9 cellular contexts compared by ENCODE assay signal in the genomic region with DNA sequence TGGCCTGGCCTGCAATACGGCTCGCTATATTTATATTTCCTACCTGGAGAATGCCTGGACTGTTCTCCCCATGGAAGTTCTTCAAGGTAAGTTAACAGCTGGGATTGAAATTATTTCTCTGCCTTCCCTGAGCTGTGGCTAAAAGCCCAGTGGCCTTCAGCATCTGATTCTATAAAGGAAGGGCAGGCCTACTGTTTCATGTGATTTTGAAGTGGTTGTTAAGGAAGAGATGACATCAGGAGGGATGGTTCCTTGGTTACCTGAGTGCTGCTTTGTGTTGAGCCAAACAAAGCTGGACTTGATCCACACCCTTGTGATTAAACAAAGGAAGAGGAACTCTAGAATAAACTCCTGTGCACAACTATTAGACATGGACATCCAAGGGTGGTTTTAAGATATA.
DNase-seq lines count a peak whose midpoint lies in the region; ATAC-seq and TF ChIP-seq lines count a peak whose summit lies in the region.
"Had no signal": no experiment of that assay in that cellular context is flagged by ENCODE, and none has a peak within 500 bp of the region (broad histone marks: within the 10 kb centered on the region; RNA-seq: fewer than 3 reads in every experiment).

No MANE protein-coding gene starts in this region.

- ATAC-seq in HG03469 (IDR thresholded peaks at IDR 0.05; ENCODE audit: unreplicated experiment) = no peak

- TF ChIP-seq CTCF in RWPE1 (conservative IDR thresholded peaks at IDR 0.05; ENCODE audit: low read depth) = no peak
- TF ChIP-seq CTCF in foreskin fibroblast (IDR thresholded peaks at IDR 0.05; ENCODE audit: low read depth, low read length) = no peak

- no peak overlapping the region for H3K4me3 ChIP-seq in foreskin fibroblast (ENCODE audit: low read depth in 1 of 2, low read length in 2 of 2)
- no peak overlapping the region for H3K4me3 ChIP-seq in subcutaneous abdominal adipose tissue (ENCODE audit: low read depth in 1 of 5, low read length in 5 of 5)

- POLR2A ChIA-PET in RWPE1 (lab: Yijun Ruan, JAX; ENCODE audit: low non-redundant PET) = no interaction called here

- no peaks in the 10 kb centered on the region for H3K27me3 ChIP-seq in subcutaneous abdominal adipose tissue (ENCODE audit: control insufficient read depth in 5 of 5, insufficient read depth in 4 of 5, low read length in 5 of 5)
- H3K27me3 ChIP-seq: neutrophil had no signal

- H3K4me1 ChIP-seq in subcutaneous abdominal adipose tissue (ENCODE audit: control insufficient read depth in 5 of 5, insufficient read depth in 5 of 5, low read length in 5 of 5) = peaks cover 3 to 33% (median 17%) of the 10 kb centered on the region in 5 donors

- H3K36me3 ChIP-seq in subcutaneous abdominal adipose tissue (ENCODE audit: control insufficient read depth in 5 of 5, insufficient read depth in 5 of 5, low read length in 5 of 5) = no peaks in the 10 kb centered on the region
- H3K36me3 ChIP-seq: neutrophil had no signal

- DNase-seq in NCI-H82 (lab: John Stamatoyannopoulos, UW) (peak; percentile 56), NCI-H82 treated with DMSO at 0.1 percent for 48 hours (lab: John Stamatoyannopoulos, UW; ENCODE audit: unreplicated experiment) (no peak), RWPE1 (ENCODE audit: low spot score) (peak; percentile 76), foreskin fibroblast (peak; percentile 17 to 44), NK-92 (lab: John Stamatoyannopoulos, UW; ENCODE audit: unreplicated experiment) (no peak), mesenteric fat pad (ENCODE audit: low spot score) (no peak)

- H3K9me3 ChIP-seq in subcutaneous abdominal adipose tissue (ENCODE audit: control insufficient read depth in 5 of 5, low read length in 5 of 5) = no peaks in the 10 kb centered on the region
- H3K9me3 ChIP-seq: neutrophil had no signal

- H3K27ac ChIP-seq in RWPE1 (no peak overlapping the region), subcutaneous abdominal adipose tissue (ENCODE audit: low read depth, low read length) (peak overlapping the region; percentile 84)
- H3K27ac ChIP-seq: neutrophil had no signal

- CTCF ChIA-PET in RWPE1 (lab: Yijun Ruan, JAX) = no interaction called here

- H3K9ac ChIP-seq in subcutaneous abdominal adipose tissue (ENCODE audit: low read length in 5 of 5) = no peak overlapping the region

Comparison
In these comparisons a context has a peak if more than half of its experiments do, and no peak if none do; other contexts are left out.
1. DNase-seq: peak in NCI-H82 (single experiment), RWPE1 (single experiment) and foreskin fibroblast (2 of 2); none in NCI-H82 treated with DMSO at 0.1 percent for 48 hours (single experiment), NK-92 (single experiment) and mesenteric fat pad (single experiment).